23 cellular contexts compared by ENCODE assay signal in the genomic region with DNA sequence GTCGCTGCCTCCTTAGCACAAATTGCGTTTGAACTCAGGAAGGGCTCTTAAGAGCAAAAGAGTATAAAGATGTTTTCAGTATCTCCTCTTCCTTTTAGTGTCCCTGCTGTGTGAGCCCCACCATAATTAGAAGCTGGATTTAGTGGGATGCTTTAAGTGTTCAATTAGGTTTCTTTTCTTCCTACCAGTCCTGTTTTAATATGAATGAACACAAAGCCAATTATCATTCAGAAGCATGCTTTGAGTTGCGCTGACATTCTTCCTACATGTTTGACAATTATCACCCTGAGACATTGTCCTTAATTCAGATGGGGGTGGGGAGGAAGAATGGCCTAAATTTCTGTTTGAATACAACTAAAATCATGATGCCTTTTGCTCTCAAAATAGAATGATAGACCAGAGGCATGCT.
DNase-seq lines count a peak whose midpoint lies in the region; ATAC-seq and TF ChIP-seq lines count a peak whose summit lies in the region.
"Had no signal": no experiment of that assay in that cellular context is flagged by ENCODE, and none has a peak within 500 bp of the region (broad histone marks: within the 10 kb centered on the region; RNA-seq: fewer than 3 reads in every experiment).

No MANE protein-coding gene starts in this region.

- no TSS peak for BruUV-seq in A673 (replicated peaks; lab: Mats Ljungman, UMichigan)

- H3K4me3 Mint-ChIP-seq in WTC11, result no peak overlapping the region

- no peaks in the 10 kb centered on the region for H3K36me3 Mint-ChIP-seq in WTC11

- POLR2A ChIA-PET in A673 (lab: Charles Lee; ENCODE audit: low non-redundant PET) (no interaction called here), WTC11 (lab: Charles Lee) (no interaction called here)

- no peak for TF ChIP-seq CTCF in A673 (conservative IDR thresholded peaks at IDR 0.05; ENCODE audit: low read depth, low read length)
- TF ChIP-seq CTCF in WTC11 (IDR thresholded peaks at IDR 0.05), result no peak
- TF ChIP-seq CTCF in left ventricle myocardium inferior (IDR thresholded peaks at IDR 0.05; ENCODE audit: borderline replicate concordance), result no peak

- peak; percentile 1 for DNase-seq in A673 (ENCODE audit: low spot score)
- no peak for DNase-seq in WTC11 (ENCODE audit: low spot score)
- DNase-seq in foreskin melanocyte, result no peak
- no peak for DNase-seq in left ventricle myocardium inferior
- DNase-seq: ACHN, DMS153, GM23248, HCEC 1CT, IMR-90, KG1, MG63, NCI-H1105 treated with DMSO at 0.1 percent for 48 hours, NCI-H146, NCI-H1930, NCI-H524 treated with DMSO at 0.1 percent for 48 hours, NCI-H774, SIG-M5 had no signal

- H3K4me3 ChIP-seq in A673 (ENCODE audit: low read depth, low read length, poor library complexity, severe bottlenecking) (no peak overlapping the region), HUES6 (ENCODE audit: low read depth, low read length) (no peak overlapping the region), iPS-20b (ENCODE audit: low read length) (0 out of 2 replicates have a peak overlapping the region, but pooled peaks have one; percentile 6), left ventricle myocardium inferior (no peak overlapping the region)
- H3K4me3 ChIP-seq: GM23248, MG63, SK-N-MC had no signal

- ATAC-seq in WTC11 (peak; percentile 32; the same call in 1 of the 2 replicates), HG03442 (IDR thresholded peaks at IDR 0.05; ENCODE audit: unreplicated experiment) (no peak), HG02642 (IDR thresholded peaks at IDR 0.05; ENCODE audit: poor library complexity, unreplicated experiment) (no peak)

- H3K27me3 Mint-ChIP-seq in WTC11 (ENCODE audit: low read depth), result no peaks in the 10 kb centered on the region

- no peaks in the 10 kb centered on the region for H3K27me3 ChIP-seq in A673 (replicated peaks; ENCODE audit: insufficient read depth, low read depth, low read length, poor library complexity)
- H3K27me3 ChIP-seq in HUES6 (ENCODE audit: control insufficient read depth, insufficient read depth, low read length), result no peaks in the 10 kb centered on the region
- no peaks in the 10 kb centered on the region for H3K27me3 ChIP-seq in iPS-20b (ENCODE audit: insufficient read depth, low read length)
- H3K27me3 ChIP-seq in left ventricle myocardium inferior (ENCODE audit: low read depth), result no peaks in the 10 kb centered on the region
- H3K27me3 ChIP-seq: MG63 had no signal

- no peaks in the 10 kb centered on the region for H3K4me1 ChIP-seq in A673 (ENCODE audit: insufficient read depth, low read length, poor library complexity, severe bottlenecking)
- H3K4me1 ChIP-seq in HUES6 (ENCODE audit: control insufficient read depth, insufficient read depth, low read length), result peaks cover 24% of the 10 kb centered on the region
- H3K4me1 ChIP-seq in iPS-20b (ENCODE audit: insufficient read depth, low read length), result peaks cover 23% of the 10 kb centered on the region
- H3K4me1 ChIP-seq in left ventricle myocardium inferior, result no peaks in the 10 kb centered on the region

- peaks cover 26% of the 10 kb centered on the region for H3K4me1 Mint-ChIP-seq in WTC11

- H3K9ac ChIP-seq in HUES6 (ENCODE audit: low read length) (no peak overlapping the region), iPS-20b (ENCODE audit: low read depth, low read length) (no peak overlapping the region)
- H3K9ac ChIP-seq: GM23248 had no signal

- intact Hi-C loops in A673 (cut with micrococcal nuclease; ENCODE audit: unreplicated experiment), result no loop called here
- intact Hi-C loops in left ventricle myocardium inferior (cut with micrococcal nuclease), result no loop called here

- H3K9me3 Mint-ChIP-seq in WTC11, result peaks cover 7% of the 10 kb centered on the region

- H3K9me3 ChIP-seq in A673 (ENCODE audit: low read depth, low read length, poor library complexity, severe bottlenecking) (no peaks in the 10 kb centered on the region), HUES6 (ENCODE audit: control insufficient read depth, insufficient read depth, low read depth, low read length) (no peaks in the 10 kb centered on the region), iPS-20b (ENCODE audit: insufficient read depth, low read depth, low read length) (no peaks in the 10 kb centered on the region), left ventricle myocardium inferior (replicated peaks) (peaks cover 7% of the 10 kb centered on the region)
- H3K9me3 ChIP-seq: MG63 had no signal

- no peak overlapping the region for H3K27ac Mint-ChIP-seq in WTC11

- CTCF ChIA-PET in A673 (lab: Charles Lee), result no interaction called here
- CTCF ChIA-PET in WTC11 (lab: Charles Lee), result no interaction called here

- no peaks in the 10 kb centered on the region for H3K36me3 ChIP-seq in A673 (ENCODE audit: insufficient read depth, low read length, poor library complexity, severe bottlenecking)
- H3K36me3 ChIP-seq in HUES6 (ENCODE audit: control insufficient read depth, insufficient read depth, low read length), result no peaks in the 10 kb centered on the region
- no peaks in the 10 kb centered on the region for H3K36me3 ChIP-seq in iPS-20b (ENCODE audit: insufficient read depth, low read depth, low read length)
- no peaks in the 10 kb centered on the region for H3K36me3 ChIP-seq in left ventricle myocardium inferior
- H3K36me3 ChIP-seq: MG63 had no signal

- no peak overlapping the region for H3K27ac ChIP-seq in A673 (ENCODE audit: low read depth, low read length, poor library complexity, severe bottlenecking)
- H3K27ac ChIP-seq in HUES6 (ENCODE audit: low read depth, low read length), result 0 out of 2 replicates have a peak overlapping the region, but pooled peaks have one; percentile 6
- H3K27ac ChIP-seq in iPS-20b (ENCODE audit: low read length), result no peak overlapping the region
- no peak overlapping the region for H3K27ac ChIP-seq in left ventricle myocardium inferior (replicated peaks)
- H3K27ac ChIP-seq: 22Rv1, GM23248, SK-N-MC had no signal

TF ChIP-seq in WTC11, 78 proteins besides CTCF, POLR2A, EP300 and RAD21:
- TF ChIP-seq, protein P1, sequence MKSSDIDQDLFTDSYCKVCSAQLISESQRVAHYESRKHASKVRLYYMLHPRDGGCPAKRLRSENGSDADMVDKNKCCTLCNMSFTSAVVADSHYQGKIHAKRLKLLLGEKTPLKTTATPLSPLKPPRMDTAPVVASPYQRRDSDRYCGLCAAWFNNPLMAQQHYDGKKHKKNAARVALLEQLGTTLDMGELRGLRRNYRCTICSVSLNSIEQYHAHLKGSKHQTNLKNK (CRISPR knock-in tag; IDR thresholded peaks at IDR 0.05), result no peak
- no peak for TF ChIP-seq NFYB (CRISPR knock-in tag; conservative IDR thresholded peaks at IDR 0.05; ENCODE audit: low read depth)
- TF ChIP-seq TEAD4 (CRISPR knock-in tag; IDR thresholded peaks at IDR 0.05), result no peak
- TF ChIP-seq SMAD3 (CRISPR knock-in tag; IDR thresholded peaks at IDR 0.05; ENCODE audit: borderline replicate concordance), result no peak
- no peak for TF ChIP-seq SP1 (CRISPR knock-in tag; conservative IDR thresholded peaks at IDR 0.05)
